In the genomic region with DNA sequence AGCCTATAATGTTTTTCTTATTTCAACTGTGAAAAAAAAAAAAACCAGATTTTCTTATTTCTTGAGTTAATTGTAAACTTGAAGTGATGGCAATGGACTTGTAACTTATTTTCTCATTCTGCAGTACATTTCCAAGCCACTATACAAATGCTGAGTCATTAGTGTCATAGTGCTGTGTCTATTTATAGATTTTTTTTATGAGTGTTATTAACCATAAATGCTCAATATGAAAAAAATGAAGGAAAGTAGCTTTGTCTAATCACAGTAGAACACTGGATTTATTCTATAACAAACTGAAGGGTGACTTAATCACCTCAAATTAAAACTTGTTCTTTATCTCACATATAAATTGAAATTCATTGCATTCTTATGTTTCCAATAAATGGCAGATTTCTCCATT, we compare ENCODE assay signal across 21 cellular contexts.
DNase-seq lines count a peak whose midpoint lies in the region; ATAC-seq, FAIRE-seq and TF ChIP-seq lines count a peak whose summit lies in the region.
"Had no signal": no experiment of that assay in that cellular context is flagged by ENCODE, and none has a peak within 500 bp of the region (broad histone marks: within the 10 kb centered on the region; RNA-seq: fewer than 3 reads in every experiment).

No MANE protein-coding gene starts in this region.

- CTCF ChIA-PET in CD4-positive, alpha-beta T cell (lab: Charles Lee) = no interaction called here

- peak; percentile 44 for ATAC-seq in HG03135 (IDR thresholded peaks at IDR 0.05; ENCODE audit: unreplicated experiment)
- no peak for ATAC-seq in HG03025 (IDR thresholded peaks at IDR 0.05; ENCODE audit: low FRiP score, unreplicated experiment)
- no peak for ATAC-seq in CD4-positive, alpha-beta T cell (ENCODE audit: poor library complexity)
- ATAC-seq in activated naive CD4-positive, alpha-beta T cell treated with anti-CD3 and anti-CD28 coated beads, Interleukin-2, amount 50 U/mL, for 72 hours = no peak
- ATAC-seq: gastrocnemius medialis, Right ventricle myocardium inferior had no signal

- H3K9me3 ChIP-seq in SK-N-MC (ENCODE audit: low read depth, low read length) = no peaks in the 10 kb centered on the region; the same call in 1 of the 2 replicates
- no peaks in the 10 kb centered on the region for H3K9me3 ChIP-seq in CD4-positive, alpha-beta T cell (ENCODE audit: control insufficient read depth, low read length)
- H3K9me3 ChIP-seq: gastrocnemius medialis, upper lobe of left lung had no signal

- peak; percentile 14 for FAIRE-seq in GM19239 (lab: Jason Lieb, UNC)
- FAIRE-seq: D721Med, keratinocyte had no signal

- H3K9ac ChIP-seq in SK-N-MC (ENCODE audit: insufficient read length) = peak overlapping the region; percentile 40

- no peak overlapping the region for H3K4me3 Mint-ChIP-seq in CD4-positive, alpha-beta T cell
- H3K4me3 Mint-ChIP-seq: activated CD4-positive, alpha-beta memory T cell treated with anti-CD3 and anti-CD28 coated beads for 36 hours; brain had no signal

- H3K27ac ChIP-seq in SK-N-MC = peak overlapping the region; percentile 51
- no peak overlapping the region for H3K27ac ChIP-seq in CD4-positive, alpha-beta T cell (ENCODE audit: low read depth, low read length)
- H3K27ac ChIP-seq: gastrocnemius medialis, upper lobe of left lung had no signal

- no peaks in the 10 kb centered on the region for H3K27me3 Mint-ChIP-seq in CD4-positive, alpha-beta T cell
- H3K27me3 Mint-ChIP-seq: activated CD4-positive, alpha-beta memory T cell treated with anti-CD3 and anti-CD28 coated beads for 36 hours; brain had no signal

- H3K36me3 ChIP-seq in SK-N-MC (ENCODE audit: insufficient read depth, low read length) = no peaks in the 10 kb centered on the region
- H3K36me3 ChIP-seq: gastrocnemius medialis, upper lobe of left lung had no signal

- H3K27ac Mint-ChIP-seq in CD4-positive, alpha-beta T cell = no peak overlapping the region
- no peak overlapping the region for H3K27ac Mint-ChIP-seq in activated naive CD4-positive, alpha-beta T cell treated with anti-CD3 and anti-CD28 coated beads, Interleukin-2, amount 50 U/mL, for 72 hours
- H3K27ac Mint-ChIP-seq: activated CD4-positive, alpha-beta memory T cell treated with anti-CD3 and anti-CD28 coated beads for 36 hours; brain had no signal

- intact Hi-C loops in CD4-positive, alpha-beta T cell (cut with DNase I, micrococcal nuclease) = no loop called here

- no peaks in the 10 kb centered on the region for H3K36me3 Mint-ChIP-seq in CD4-positive, alpha-beta T cell (ENCODE audit: low read depth)
- H3K36me3 Mint-ChIP-seq in activated naive CD4-positive, alpha-beta T cell treated with anti-CD3 and anti-CD28 coated beads, Interleukin-2, amount 50 U/mL, for 72 hours = no peaks in the 10 kb centered on the region
- H3K36me3 Mint-ChIP-seq: activated CD4-positive, alpha-beta memory T cell treated with anti-CD3 and anti-CD28 coated beads for 36 hours; brain had no signal

- peak overlapping the region; percentile 5; the same call in 1 of the 2 replicates for H3K4me3 ChIP-seq in SK-N-MC
- H3K4me3 ChIP-seq: gastrocnemius medialis, upper lobe of left lung had no signal

- TF ChIP-seq CTCF in CD4-positive, alpha-beta T cell (IDR thresholded peaks at IDR 0.05) = no peak

- H3K4me1 Mint-ChIP-seq in CD4-positive, alpha-beta T cell (ENCODE audit: low read depth) = no peaks in the 10 kb centered on the region
- H3K4me1 Mint-ChIP-seq: brain had no signal

- H3K9me3 Mint-ChIP-seq in CD4-positive, alpha-beta T cell = peaks cover 3% of the 10 kb centered on the region
- peaks cover 0 to 9% of the 10 kb centered on the region in 2 donors for H3K9me3 Mint-ChIP-seq in activated naive CD4-positive, alpha-beta T cell treated with anti-CD3 and anti-CD28 coated beads, Interleukin-2, amount 50 U/mL, for 72 hours
- H3K9me3 Mint-ChIP-seq: activated CD4-positive, alpha-beta memory T cell treated with anti-CD3 and anti-CD28 coated beads for 36 hours had no signal

- H3K27me3 ChIP-seq in CD4-positive, alpha-beta T cell (ENCODE audit: control insufficient read depth, insufficient read depth, low read length) = no peaks in the 10 kb centered on the region
- H3K27me3 ChIP-seq: gastrocnemius medialis, upper lobe of left lung had no signal

- POLR2A ChIA-PET in CD4-positive, alpha-beta T cell (lab: Charles Lee) = no interaction called here

- DNase-seq in A172 (ENCODE audit: low spot score) (peak; percentile 3), GM19239 (ENCODE audit: insufficient read length, low spot score) (no peak), SK-N-MC (ENCODE audit: low read depth, low spot score) (peak; percentile 34), middle frontal gyrus (ENCODE audit: extremely low spot score, low spot score) (no peak)
- DNase-seq in CD4-positive, alpha-beta T cell = no peak
- DNase-seq in activated naive CD4-positive, alpha-beta T cell treated with anti-CD3 and anti-CD28 coated beads, Interleukin-2, amount 50 U/mL, for 72 hours (ENCODE audit: low spot score in 2 of 2) = no peak
- DNase-seq: activated CD4-positive, alpha-beta memory T cell treated with anti-CD3 and anti-CD28 coated beads for 36 hours; activated gamma-delta T cell; effector memory CD4-positive, alpha-beta T cell; gastrocnemius medialis; KG1; NCI-H187 treated with DMSO at 0.1 percent for 48 hours; stimulated activated CD4-positive, alpha-beta T cell treated with anti-CD3 and anti-CD28 coated beads, Interleukin-2, amount 100 ng/mL, for 24 hours; T-helper 9 cell; upper lobe of left lung had no signal

Comparison
In these comparisons a context has a peak if more than half of its experiments do, and no peak if none do; other contexts are left out.
1. DNase-seq: peak in A172 (single experiment) and SK-N-MC (single experiment); none in GM19239 (single experiment), CD4-positive, alpha-beta T cell (0 of 10), activated naive CD4-positive, alpha-beta T cell treated with anti-CD3 and anti-CD28 coated beads, Interleukin-2, amount 50 U/mL, for 72 hours (0 of 2) and middle frontal gyrus (single experiment).